Comparison of ENCODE assay signal across 28 cellular contexts in the genomic region with DNA sequence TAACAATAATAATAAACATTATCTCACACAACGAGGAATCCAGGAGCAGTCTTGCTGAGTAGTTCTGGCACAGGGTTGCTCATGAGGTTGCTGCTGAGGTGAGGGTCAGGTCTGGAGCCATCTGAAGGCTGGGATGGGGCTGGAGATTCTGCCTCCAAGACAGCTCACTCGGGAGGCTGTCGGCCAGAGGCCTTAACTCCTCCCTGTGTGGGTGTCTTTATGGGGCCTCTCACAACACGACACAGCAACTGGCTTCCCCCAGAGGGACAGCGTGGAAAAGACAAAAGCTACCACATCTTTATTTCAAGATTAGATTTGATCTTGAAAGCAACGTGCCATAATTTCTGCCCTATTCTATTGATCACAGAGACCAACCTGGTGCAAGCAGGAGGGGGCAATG. TPM values are rescaled to one million over a fixed set of nuclear protein-coding genes. Genes with fewer than 3 reads are reported as not detected.
DNase-seq lines count a peak whose midpoint lies in the region; ATAC-seq and TF ChIP-seq lines count a peak whose summit lies in the region.
"Had no signal": no experiment of that assay in that cellular context is flagged by ENCODE, and none has a peak within 500 bp of the region (broad histone marks: within the 10 kb centered on the region; RNA-seq: fewer than 3 reads in every experiment).

No MANE protein-coding gene starts in this region.

- H3K9me3 Mint-ChIP-seq in activated T-cell treated with anti-CD3 and anti-CD28 coated beads, Interleukin-2, amount 50 U/mL, for 72 hours = no peaks in the 10 kb centered on the region
- no peaks in the 10 kb centered on the region for H3K9me3 Mint-ChIP-seq in activated naive CD8-positive, alpha-beta T cell treated with anti-CD3 and anti-CD28 coated beads, Interleukin-2, amount 50 U/mL, for 24 hours
- H3K9me3 Mint-ChIP-seq in stimulated activated effector memory CD8-positive, alpha-beta T cell treated with anti-CD3 and anti-CD28 coated beads, Interleukin-12 subunit alpha, Interleukin-12 subunit beta, amount 100 ng/mL, for 72 hours = no peaks in the 10 kb centered on the region
- H3K9me3 Mint-ChIP-seq in WTC11 = no peaks in the 10 kb centered on the region

- no peak for TF ChIP-seq CTCF in WTC11 (IDR thresholded peaks at IDR 0.05)

- CTCF ChIA-PET in WTC11 (lab: Charles Lee) = interaction anchor here (0.5 to 3.5 kb wide), 6 partner anchors 15 to 53 kb away, joined by 3 to 28 read pairs (median 3); partner anchors contain the start of gene MLF2

- H3K4me3 Mint-ChIP-seq in activated T-cell treated with anti-CD3 and anti-CD28 coated beads, Interleukin-2, amount 50 U/mL, for 72 hours = peak overlapping the region; percentile 40 to 69
- peak overlapping the region; percentile 77 for H3K4me3 Mint-ChIP-seq in activated naive CD8-positive, alpha-beta T cell treated with anti-CD3 and anti-CD28 coated beads, Interleukin-2, amount 50 U/mL, for 24 hours
- peak overlapping the region; percentile 10 for H3K4me3 Mint-ChIP-seq in stimulated activated effector memory CD8-positive, alpha-beta T cell treated with anti-CD3 and anti-CD28 coated beads, Interleukin-12 subunit alpha, Interleukin-12 subunit beta, amount 100 ng/mL, for 72 hours
- H3K4me3 Mint-ChIP-seq in WTC11 = no peak overlapping the region

- H3K36me3 Mint-ChIP-seq in activated T-cell treated with anti-CD3 and anti-CD28 coated beads, Interleukin-2, amount 50 U/mL, for 72 hours (ENCODE audit: insufficient read depth in 2 of 2) = peaks cover 0 to 6% of the 10 kb centered on the region in 2 donors
- H3K36me3 Mint-ChIP-seq in activated naive CD8-positive, alpha-beta T cell treated with anti-CD3 and anti-CD28 coated beads, Interleukin-2, amount 50 U/mL, for 24 hours (ENCODE audit: low read depth) = peaks cover 17% of the 10 kb centered on the region
- H3K36me3 Mint-ChIP-seq in stimulated activated effector memory CD8-positive, alpha-beta T cell treated with anti-CD3 and anti-CD28 coated beads, Interleukin-12 subunit alpha, Interleukin-12 subunit beta, amount 100 ng/mL, for 72 hours = peaks cover 29% of the 10 kb centered on the region
- no peaks in the 10 kb centered on the region for H3K36me3 Mint-ChIP-seq in WTC11

- peaks cover 93% of the 10 kb centered on the region for H3K4me1 Mint-ChIP-seq in activated T-cell treated with anti-CD3 and anti-CD28 coated beads, Interleukin-2, amount 50 U/mL, for 72 hours (ENCODE audit: low read depth)
- peaks cover 90% of the 10 kb centered on the region for H3K4me1 Mint-ChIP-seq in activated naive CD8-positive, alpha-beta T cell treated with anti-CD3 and anti-CD28 coated beads, Interleukin-2, amount 50 U/mL, for 24 hours
- peaks cover 64% of the 10 kb centered on the region for H3K4me1 Mint-ChIP-seq in stimulated activated effector memory CD8-positive, alpha-beta T cell treated with anti-CD3 and anti-CD28 coated beads, Interleukin-12 subunit alpha, Interleukin-12 subunit beta, amount 100 ng/mL, for 72 hours
- peaks cover 29% of the 10 kb centered on the region for H3K4me1 Mint-ChIP-seq in WTC11

- DNase-seq in activated T-cell treated with anti-CD3 and anti-CD28 coated beads, Interleukin-2, amount 50 U/mL, for 72 hours = no peak
- DNase-seq in activated T-cell treated with anti-CD3 and anti-CD28 coated beads, Interleukin-2, amount 50 U/mL, for 48 hours = no peak
- DNase-seq in Jurkat, Clone E6-1 (ENCODE audit: low read depth, low spot score) = no peak
- DNase-seq in activated naive CD8-positive, alpha-beta T cell treated with anti-CD3 and anti-CD28 coated beads, Interleukin-2, amount 50 U/mL, for 24 hours = no peak
- no peak for DNase-seq in stimulated activated effector memory CD8-positive, alpha-beta T cell treated with anti-CD3 and anti-CD28 coated beads, Interleukin-12 subunit alpha, Interleukin-12 subunit beta, amount 100 ng/mL, for 72 hours (ENCODE audit: low spot score in 2 of 2)
- DNase-seq in WTC11 (ENCODE audit: low spot score) = no peak
- no peak for DNase-seq in activated gamma-delta T cell (lab: John Stamatoyannopoulos, UW)
- DNase-seq: BE2C; body of pancreas; dermis blood vessel endothelial cell; DMS79; esophagus squamous epithelium; gastrocnemius medialis; GF-D8; Kasumi-1; MV-4-11; NCI-H146; NCI-H2107; NCI-H748 treated with DMSO at 0.1 percent for 48 hours; psoas muscle; stimulated activated CD4-positive, alpha-beta T cell treated with anti-CD3 and anti-CD28 coated beads, Interleukin-15, amount 100 ng/mL, for 24 hours; stimulated activated naive CD4-positive, alpha-beta T cell treated with Interleukin-2 at 50 U/mL for 16 hours had no signal

- no peaks in the 10 kb centered on the region for H3K27me3 Mint-ChIP-seq in activated T-cell treated with anti-CD3 and anti-CD28 coated beads, Interleukin-2, amount 50 U/mL, for 72 hours (ENCODE audit: low read depth)
- H3K27me3 Mint-ChIP-seq in activated naive CD8-positive, alpha-beta T cell treated with anti-CD3 and anti-CD28 coated beads, Interleukin-2, amount 50 U/mL, for 24 hours = peaks cover 2% of the 10 kb centered on the region
- peaks cover 14% of the 10 kb centered on the region for H3K27me3 Mint-ChIP-seq in WTC11 (ENCODE audit: low read depth)

- POLR2A ChIA-PET in WTC11 (lab: Charles Lee) = interaction anchor here (1.9 kb wide), 1 partner anchor 29 kb away, joined by 6 read pairs; the partner anchor contains the start of gene MLF2

- ATAC-seq in activated T-cell treated with anti-CD3 and anti-CD28 coated beads, Interleukin-2, amount 50 U/mL, for 72 hours (replicated peaks in 1 of 2) = no peak
- ATAC-seq in activated naive CD8-positive, alpha-beta T cell treated with anti-CD3 and anti-CD28 coated beads, Interleukin-2, amount 50 U/mL, for 24 hours = no peak
- no peak for ATAC-seq in stimulated activated effector memory CD8-positive, alpha-beta T cell treated with anti-CD3 and anti-CD28 coated beads, Interleukin-12 subunit alpha, Interleukin-12 subunit beta, amount 100 ng/mL, for 72 hours
- ATAC-seq in HG02884 (IDR thresholded peaks at IDR 0.05; ENCODE audit: unreplicated experiment) = no peak
- ATAC-seq in WTC11 = no peak
- ATAC-seq: body of pancreas, gastrocnemius medialis, psoas muscle had no signal

- peak overlapping the region; percentile 34 for H3K27ac Mint-ChIP-seq in activated T-cell treated with anti-CD3 and anti-CD28 coated beads, Interleukin-2, amount 50 U/mL, for 72 hours
- peak overlapping the region; percentile 68 for H3K27ac Mint-ChIP-seq in activated naive CD8-positive, alpha-beta T cell treated with anti-CD3 and anti-CD28 coated beads, Interleukin-2, amount 50 U/mL, for 24 hours
- H3K27ac Mint-ChIP-seq in stimulated activated effector memory CD8-positive, alpha-beta T cell treated with anti-CD3 and anti-CD28 coated beads, Interleukin-12 subunit alpha, Interleukin-12 subunit beta, amount 100 ng/mL, for 72 hours = no peak overlapping the region
- no peak overlapping the region for H3K27ac Mint-ChIP-seq in WTC11

- peak overlapping the region; percentile 29; the same call in 1 of the 2 replicates for H3K4me3 ChIP-seq in Jurkat, Clone E6-1 (ENCODE audit: low read length)
- H3K4me3 ChIP-seq: body of pancreas, esophagus squamous epithelium, gastrocnemius medialis, HAP-1, hepatocyte, psoas muscle, SJSA1, thoracic aorta had no signal

TF ChIP-seq in WTC11, 78 proteins besides CTCF, POLR2A, EP300 and RAD21 (continues in another document):
- TF ChIP-seq CREM (CRISPR knock-in tag; IDR thresholded peaks at IDR 0.05) = no peak
- TF ChIP-seq HMGA2 (CRISPR knock-in tag; IDR thresholded peaks at IDR 0.05) = no peak
- TF ChIP-seq TCF7 (CRISPR knock-in tag; IDR thresholded peaks at IDR 0.05; ENCODE audit: low read depth) = no peak
- no peak for TF ChIP-seq RORB (CRISPR knock-in tag; IDR thresholded peaks at IDR 0.05)
- TF ChIP-seq JUN (CRISPR knock-in tag; IDR thresholded peaks at IDR 0.05) = no peak
- TF ChIP-seq NR3C1 (CRISPR knock-in tag; conservative IDR thresholded peaks at IDR 0.05; ENCODE audit: low read depth) = no peak
- no peak for TF ChIP-seq AR (CRISPR knock-in tag; IDR thresholded peaks at IDR 0.05)

RNA-seq across cellular contexts. Expression of gene CD4, which starts 7.2 kb away (rescaled TPM):
- total RNA-seq in activated T-cell treated with anti-CD3 and anti-CD28 coated beads, Interleukin-2, amount 50 U/mL, for 72 hours = 100 to 1,000 TPM; 126 to 141 TPM
- not detected for polyA plus RNA-seq in Jurkat, Clone E6-1 (2012; ENCODE audit: insufficient read depth, insufficient read length)
- total RNA-seq in WTC11 (2021) = 2.5 to 3.3 TPM (median 2.7 TPM) in 3 replicates
- total RNA-seq: dermis blood vessel endothelial cell, lung microvascular endothelial cell, SJSA1 had no signal

RNA-seq across cellular contexts. Expression of gene LAG3, which starts 9.8 kb away (rescaled TPM):
- total RNA-seq in activated T-cell treated with anti-CD3 and anti-CD28 coated beads, Interleukin-2, amount 50 U/mL, for 72 hours = 100 to 1,000 TPM; 117 to 188 TPM
- 1.5 TPM for polyA plus RNA-seq in Jurkat, Clone E6-1 (2012; ENCODE audit: insufficient read depth, insufficient read length)
- 2.4 to 2.6 TPM (median 2.6 TPM) in 3 replicates for total RNA-seq in WTC11 (2021)
- total RNA-seq: body of pancreas, gastrocnemius medialis had no signal

RNA-seq across cellular contexts. Expression of gene PTMS, which starts 16.0 kb away (rescaled TPM):
- 100 to 1,000 TPM; 119 to 154 TPM for total RNA-seq in activated T-cell treated with anti-CD3 and anti-CD28 coated beads, Interleukin-2, amount 50 U/mL, for 72 hours
- polyA plus RNA-seq in Jurkat, Clone E6-1 (2012; ENCODE audit: insufficient read depth, insufficient read length) = 82.4 TPM
- 370 to 539 TPM (median 525 TPM) in 3 replicates for total RNA-seq in WTC11 (2021)

RNA-seq across cellular contexts. Expression of gene MLF2, which starts 29.2 kb away (rescaled TPM):
- total RNA-seq in activated T-cell treated with anti-CD3 and anti-CD28 coated beads, Interleukin-2, amount 50 U/mL, for 72 hours = 100 to 1,000 TPM; 122 to 134 TPM
- polyA plus RNA-seq in Jurkat, Clone E6-1 (2012; ENCODE audit: insufficient read depth, insufficient read length) = 174 TPM
- total RNA-seq in WTC11 (2021) = 226 to 236 TPM (median 229 TPM) in 3 replicates

RNA-seq across cellular contexts. Expression of gene GPR162, which starts 39.5 kb away (rescaled TPM):
- total RNA-seq in activated T-cell treated with anti-CD3 and anti-CD28 coated beads, Interleukin-2, amount 50 U/mL, for 72 hours = under 1 TPM; 0.72 to 0.93 TPM
- polyA plus RNA-seq in Jurkat, Clone E6-1 (2012; ENCODE audit: insufficient read depth, insufficient read length) = 3.3 TPM
- 7.3 to 9.3 TPM (median 8.2 TPM) in 3 replicates for total RNA-seq in WTC11 (2021)

Comparison
In these comparisons a context has a peak if more than half of its experiments do, and no peak if none do; other contexts are left out.
1. H3K27ac Mint-ChIP-seq: peak in activated T-cell treated with anti-CD3 and anti-CD28 coated beads, Interleukin-2, amount 50 U/mL, for 72 hours (single experiment) and activated naive CD8-positive, alpha-beta T cell treated with anti-CD3 and anti-CD28 coated beads, Interleukin-2, amount 50 U/mL, for 24 hours (single experiment); none in stimulated activated effector memory CD8-positive, alpha-beta T cell treated with anti-CD3 and anti-CD28 coated beads, Interleukin-12 subunit alpha, Interleukin-12 subunit beta, amount 100 ng/mL, for 72 hours (single experiment) and WTC11 (single experiment).
2. RNA of gene CD4, which starts 7.2 kb away (total RNA-seq): 126 to 141 TPM in activated T-cell treated with anti-CD3 and anti-CD28 coated beads, Interleukin-2, amount 50 U/mL, for 72 hours; 2.5 to 3.3 TPM in WTC11; every median in the first group is over 10 times any median in the second.
3. RNA of gene LAG3, which starts 9.8 kb away (total RNA-seq): 117 to 188 TPM in activated T-cell treated with anti-CD3 and anti-CD28 coated beads, Interleukin-2, amount 50 U/mL, for 72 hours; 2.4 to 2.6 TPM in WTC11; every median in the first group is over 10 times any median in the second.